Comparison of ENCODE assay signal across 8 cellular contexts in genomic region chr12:121805171-121805687, GRCh38. TPM values are rescaled to one million over a fixed set of nuclear protein-coding genes. Genes with fewer than 3 reads are reported as not detected.
A peak's percentile ranks its signal among the peaks of the same experiment; 100 is the strongest.
DNase-seq lines count a peak whose midpoint lies in the region; ATAC-seq and TF ChIP-seq lines count a peak whose summit lies in the region.

No MANE protein-coding gene starts in this region.

- TF ChIP-seq CTCF in natural killer cell (IDR thresholded peaks at IDR 0.05): no peak

- H3K4me1 ChIP-seq in endocrine pancreas (ENCODE audit: control insufficient read depth, insufficient read depth, low read length): no peaks in the 10 kb centered on the region

- no peaks in the 10 kb centered on the region for H3K27me3 ChIP-seq in endocrine pancreas (ENCODE audit: control insufficient read depth, insufficient read depth, low read length)

- no peaks in the 10 kb centered on the region for H3K27me3 Mint-ChIP-seq in natural killer cell (ENCODE audit: low read depth in 2 of 2)

- H3K4me1 Mint-ChIP-seq in natural killer cell: peaks cover 31 to 51% of the 10 kb centered on the region in 2 donors

- no peak overlapping the region for H3K4me3 ChIP-seq in endocrine pancreas (ENCODE audit: control insufficient read depth, insufficient read depth, low read length)

- H3K9me3 ChIP-seq in endocrine pancreas (ENCODE audit: control insufficient read depth, low read length): no peaks in the 10 kb centered on the region

- peak overlapping the region; percentile 89 to 90 for H3K27ac Mint-ChIP-seq in natural killer cell

- H3K4me3 Mint-ChIP-seq in natural killer cell: peak overlapping the region; percentile 97

- H3K36me3 ChIP-seq in endocrine pancreas (ENCODE audit: control insufficient read depth, insufficient read depth, low read length): no peaks in the 10 kb centered on the region

- no peaks in the 10 kb centered on the region for H3K9me3 Mint-ChIP-seq in natural killer cell

- H3K36me3 Mint-ChIP-seq in natural killer cell: no peaks in the 10 kb centered on the region

- ATAC-seq in natural killer cell (no peak), GM21576 (IDR thresholded peaks at IDR 0.05; ENCODE audit: unreplicated experiment) (no peak), HG03520 (IDR thresholded peaks at IDR 0.05; ENCODE audit: unreplicated experiment) (no peak), GM18517 (IDR thresholded peaks at IDR 0.05; ENCODE audit: unreplicated experiment) (no peak)

- peak; percentile 62 for DNase-seq in DMS53 (lab: John Stamatoyannopoulos, UW)
- DNase-seq in DMS53 treated with DMSO at 0.1 percent for 48 hours (lab: John Stamatoyannopoulos, UW; ENCODE audit: unreplicated experiment): no peak
- DNase-seq in RKO (ENCODE audit: low spot score): peak; percentile 66
- DNase-seq in natural killer cell: no peak

- H3K9ac ChIP-seq in endocrine pancreas (ENCODE audit: control insufficient read depth, insufficient read depth, low read length): peak overlapping the region; percentile 94

- intact Hi-C loops in natural killer cell (cut with micrococcal nuclease): no loop called here

RNA-seq across cellular contexts. Expression of gene SETD1B, which starts 1.4 kb away (rescaled TPM):
- total RNA-seq in natural killer cell: 10 to 100 TPM; 55.1 to 57.5 (median 56.2) TPM

RNA-seq across cellular contexts. Expression of gene RHOF, which starts 11.7 kb away (rescaled TPM):
- total RNA-seq in natural killer cell: 100 to 1,000 TPM; 146 to 201 (median 177) TPM

RNA-seq across cellular contexts. Expression of gene HPD, which starts 53.4 kb away (rescaled TPM):
- total RNA-seq in natural killer cell: not detected

Comparison
In these comparisons a context has a peak if more than half of its experiments do, and no peak if none do; other contexts are left out.
1. DNase-seq: peak in DMS53 (single experiment) and RKO (single experiment); none in DMS53 treated with DMSO at 0.1 percent for 48 hours (single experiment) and natural killer cell (single experiment).